Comparison of ENCODE assay signal across 17 cellular contexts in the genomic region with DNA sequence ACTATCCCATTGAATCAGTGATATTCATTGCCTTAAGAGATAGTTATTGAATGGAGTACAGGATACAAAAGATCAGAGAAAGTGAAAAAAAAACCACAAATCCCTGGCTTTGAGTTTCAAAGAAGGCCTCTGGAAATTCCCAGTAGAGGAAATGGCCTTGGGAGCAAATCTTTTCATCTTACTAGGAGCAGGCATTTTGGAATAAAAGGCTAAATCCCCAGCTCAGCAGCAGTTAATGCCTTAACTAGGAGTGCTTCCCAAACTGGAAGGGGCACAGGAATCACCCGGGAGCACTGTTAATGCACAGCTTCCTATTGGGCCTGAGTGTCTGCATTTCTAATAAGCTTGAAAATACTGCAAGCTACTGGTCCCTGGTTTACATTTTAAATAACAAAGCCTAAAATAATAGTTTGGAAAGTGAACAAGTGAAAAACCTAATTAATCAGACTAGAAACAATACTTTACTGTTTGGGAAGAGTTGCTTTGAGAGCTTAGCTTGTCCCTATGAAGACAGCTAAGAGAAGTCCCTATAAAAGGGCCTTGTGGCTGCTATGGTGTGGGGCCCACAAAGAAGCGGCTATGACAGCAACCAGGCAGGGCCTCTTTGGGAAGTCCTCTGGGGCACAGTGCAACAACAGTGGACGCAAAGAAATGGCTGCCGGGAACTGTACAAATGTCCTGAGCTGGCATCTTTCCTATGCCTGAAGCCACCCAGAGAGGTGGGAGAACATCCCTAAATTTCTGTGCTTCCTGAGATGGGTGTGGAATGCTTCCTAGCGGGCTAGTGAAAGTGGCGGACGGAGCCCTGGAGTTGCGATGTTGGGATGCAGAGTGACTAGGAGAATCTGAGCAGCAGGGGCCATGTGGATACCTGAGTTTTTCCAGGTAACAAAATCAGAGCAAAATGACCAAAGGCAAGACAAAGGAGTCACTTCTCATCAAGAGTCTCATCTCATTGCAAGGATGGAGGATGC.
"Had no signal": no experiment of that assay in that cellular context is flagged by ENCODE, and none has a peak within 500 bp of the region (broad histone marks: within the 10 kb centered on the region; RNA-seq: fewer than 3 reads in every experiment).

No MANE protein-coding gene starts in this region.

- H3K36me3 ChIP-seq: brain microvascular endothelial cell, stomach, vagina had no signal

- H3K27ac Mint-ChIP-seq: activated naive CD4-positive, alpha-beta T cell treated with anti-CD3 and anti-CD28 coated beads, Interleukin-2, amount 10 ng/mL, durations not matched to agents 7 days and 5 days; activated naive CD8-positive, alpha-beta T cell treated with anti-CD3 and anti-CD28 coated beads, Interleukin-2, amount 50 U/mL, for 24 hours; natural killer cell had no signal

- ATAC-seq: activated naive CD8-positive, alpha-beta T cell treated with anti-CD3 and anti-CD28 coated beads, Interleukin-2, amount 50 U/mL, for 24 hours; natural killer cell had no signal

- H3K27ac ChIP-seq: brain microvascular endothelial cell, stomach, vagina had no signal

- H3K4me3 ChIP-seq: stomach, vagina had no signal

- H3K4me1 ChIP-seq: stomach, vagina had no signal

- H3K27me3 Mint-ChIP-seq: activated naive CD4-positive, alpha-beta T cell treated with anti-CD3 and anti-CD28 coated beads, Interleukin-2, amount 10 ng/mL, durations not matched to agents 7 days and 5 days; activated naive CD8-positive, alpha-beta T cell treated with anti-CD3 and anti-CD28 coated beads, Interleukin-2, amount 50 U/mL, for 24 hours had no signal

- H3K9me3 ChIP-seq: stomach, vagina had no signal

- H3K9me3 Mint-ChIP-seq: activated naive CD4-positive, alpha-beta T cell treated with anti-CD3 and anti-CD28 coated beads, Interleukin-2, amount 10 ng/mL, durations not matched to agents 7 days and 5 days had no signal

- H3K36me3 Mint-ChIP-seq: activated naive CD4-positive, alpha-beta T cell treated with anti-CD3 and anti-CD28 coated beads, Interleukin-2, amount 10 ng/mL, durations not matched to agents 7 days and 5 days; natural killer cell had no signal

- H3K4me1 Mint-ChIP-seq: activated naive CD4-positive, alpha-beta T cell treated with anti-CD3 and anti-CD28 coated beads, Interleukin-2, amount 10 ng/mL, durations not matched to agents 7 days and 5 days; activated naive CD8-positive, alpha-beta T cell treated with anti-CD3 and anti-CD28 coated beads, Interleukin-2, amount 50 U/mL, for 24 hours; natural killer cell had no signal

- H3K4me3 Mint-ChIP-seq: activated naive CD4-positive, alpha-beta T cell treated with anti-CD3 and anti-CD28 coated beads, Interleukin-2, amount 10 ng/mL, durations not matched to agents 7 days and 5 days; activated naive CD8-positive, alpha-beta T cell treated with anti-CD3 and anti-CD28 coated beads, Interleukin-2, amount 50 U/mL, for 24 hours; natural killer cell had no signal

- DNase-seq: activated CD4-positive, CD25-positive, alpha-beta regulatory T cell treated with anti-CD3 and anti-CD28 coated beads, Interleukin-2, amount 50 U/mL, for 72 hours; activated CD8-positive, alpha-beta memory T cell treated with anti-CD3 and anti-CD28 coated beads for 24 hours; activated CD8-positive, alpha-beta memory T cell treated with anti-CD3 and anti-CD28 coated beads, Interleukin-2, amount 50 U/mL, for 48 hours; activated effector memory CD4-positive, alpha-beta T cell treated with Interleukin-2 at 50 U/mL for 16 hours; activated naive CD4-positive, alpha-beta T cell treated with anti-CD3 and anti-CD28 coated beads, Interleukin-2, amount 10 ng/mL, durations not matched to agents 7 days and 5 days; activated naive CD8-positive, alpha-beta T cell treated with anti-CD3 and anti-CD28 coated beads, Interleukin-2, amount 50 U/mL, for 24 hours; activated T-cell treated with anti-CD3 and anti-CD28 coated beads, Interleukin-2, amount 50 U/mL, for 48 hours; anterior cingulate cortex; brain microvascular endothelial cell; central memory CD4-positive, alpha-beta T cell; head of caudate nucleus; natural killer cell; stimulated activated CD4-positive, alpha-beta T cell treated with anti-CD3 and anti-CD28 coated beads, Interleukin-15, amount 100 ng/mL, for 24 hours; stimulated activated CD4-positive, alpha-beta T cell treated with anti-CD3 and anti-CD28 coated beads, Interleukin-2, amount 100 ng/mL, for 48 hours; stomach; trophoblast cell had no signal

- H3K27me3 ChIP-seq: brain microvascular endothelial cell, stomach, vagina had no signal
